ENCODE assay signal across 14 cellular contexts in the genomic region with DNA sequence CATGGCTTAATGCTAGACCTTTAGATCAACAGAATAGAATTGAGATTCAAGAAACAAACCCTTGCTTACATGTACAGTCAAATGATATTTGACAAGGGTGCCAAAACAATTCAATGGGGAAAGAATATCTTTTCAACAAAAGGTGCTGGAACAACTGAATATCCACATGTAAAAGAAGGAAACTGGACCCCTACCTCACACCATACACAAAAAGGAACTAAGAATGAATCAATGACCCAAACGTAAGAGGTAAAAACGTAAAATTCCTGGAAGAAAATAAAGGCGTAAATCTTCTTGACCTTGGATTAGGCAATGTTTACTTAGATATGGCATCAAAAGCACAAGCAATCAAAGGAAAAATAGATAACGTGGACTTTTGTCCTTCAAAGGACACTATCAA. TPM values are rescaled to one million over a fixed set of nuclear protein-coding genes. Genes with fewer than 3 reads are reported as not detected.
DNase-seq lines count a peak whose midpoint lies in the region; ATAC-seq, FAIRE-seq and TF ChIP-seq lines count a peak whose summit lies in the region.
"Had no signal": no experiment of that assay in that cellular context is flagged by ENCODE, and none has a peak within 500 bp of the region (broad histone marks: within the 10 kb centered on the region; RNA-seq: fewer than 3 reads in every experiment).

No MANE protein-coding gene starts in this region.

- BruUV-seq in K562 (replicated peaks; lab: Mats Ljungman, UMichigan) = no TSS peak
- no TSS peak for BruUV-seq in A673 (replicated peaks; lab: Mats Ljungman, UMichigan)

- H3K27ac ChIP-seq in K562 (ENCODE audit: extremely low read depth, low read depth, low read length) (no peak overlapping the region), neutrophil (peak overlapping the region; percentile 98), A673 (ENCODE audit: low read depth, low read length, poor library complexity, severe bottlenecking) (no peak overlapping the region)
- H3K27ac ChIP-seq: C4-2B had no signal

- H3K36me3 ChIP-seq in K562 (ENCODE audit: control insufficient read depth, insufficient read depth, low read length) = no peaks in the 10 kb centered on the region
- no peaks in the 10 kb centered on the region for H3K36me3 ChIP-seq in neutrophil
- H3K36me3 ChIP-seq in A673 (ENCODE audit: insufficient read depth, low read length, poor library complexity, severe bottlenecking) = no peaks in the 10 kb centered on the region
- H3K36me3 ChIP-seq: BE2C, HAP-1 had no signal

- TF ChIP-seq CTCF in K562 (IDR thresholded peaks at IDR 0.05 in 2 of 3, conservative IDR thresholded peaks at IDR 0.05 in 1 of 3; ENCODE audit: insufficient read depth in 2 of 3, low read depth in 1 of 3, low read length in 3 of 3) (no peak), neutrophil (IDR thresholded peaks at IDR 0.05) (no peak), A673 (conservative IDR thresholded peaks at IDR 0.05; ENCODE audit: low read depth, low read length) (no peak)

- H3K9me3 ChIP-seq in K562 (replicated peaks; ENCODE audit: control insufficient read depth, insufficient read depth, low read depth, low read length) (peaks cover 5% of the 10 kb centered on the region), neutrophil (no peaks in the 10 kb centered on the region), A673 (ENCODE audit: low read depth, low read length, poor library complexity, severe bottlenecking) (peaks cover 11% of the 10 kb centered on the region)
- H3K9me3 ChIP-seq: BE2C had no signal

- H3K4me3 ChIP-seq in K562 (no peak overlapping the region), neutrophil (ENCODE audit: low read depth in 1 of 2, low read length in 1 of 2) (peak overlapping the region in 1 of 2 experiments; percentile 37), A673 (ENCODE audit: low read depth, low read length, poor library complexity, severe bottlenecking) (no peak overlapping the region)
- H3K4me3 ChIP-seq: HAP-1 had no signal

- ATAC-seq in K562 = no peak
- ATAC-seq: CD8-positive, alpha-beta T cell had no signal

- DNase-seq in ACHN (peak; percentile 9), H54 (ENCODE audit: insufficient read length, low spot score) (no peak), K562 (ENCODE audit: extremely low read depth in 1 of 4, low spot score in 3 of 4) (no peak), GM19239 (ENCODE audit: insufficient read length, low spot score) (no peak), GM19240 (ENCODE audit: insufficient read length, low spot score) (no peak), A673 (ENCODE audit: low spot score) (no peak)
- DNase-seq: BE2C; CD8-positive, alpha-beta T cell; COR-L47; GOT3; HFFc6 had no signal

- H3K4me1 ChIP-seq in K562 (replicated peaks in 1 of 2; ENCODE audit: control insufficient read depth in 2 of 2, insufficient read depth in 2 of 2, low read length in 2 of 2) (no peaks in the 10 kb centered on the region), neutrophil (ENCODE audit: control insufficient read depth in 1 of 2, insufficient read depth in 1 of 2, low read depth in 1 of 2, low read length in 1 of 2) (peaks cover 75 to 94% of the 10 kb centered on the region in 2 experiments), A673 (ENCODE audit: insufficient read depth, low read length, poor library complexity, severe bottlenecking) (no peaks in the 10 kb centered on the region)
- H3K4me1 ChIP-seq: BE2C, HAP-1 had no signal

- CTCF ChIA-PET in K562 (lab: Yijun Ruan, JAX; ENCODE audit: low intra/inter-chr PET ratio) (no interaction called here), A673 (lab: Charles Lee) (no interaction called here)

- H3K27me3 ChIP-seq in K562 (ENCODE audit: control insufficient read depth in 2 of 2, insufficient read depth in 2 of 2, low read length in 2 of 2) (no peaks in the 10 kb centered on the region), neutrophil (no peaks in the 10 kb centered on the region), A673 (replicated peaks; ENCODE audit: insufficient read depth, low read depth, low read length, poor library complexity) (no peaks in the 10 kb centered on the region)
- H3K27me3 ChIP-seq: BE2C had no signal

- H3K79me2 ChIP-seq in K562 (ENCODE audit: control insufficient read depth, insufficient read depth, low read length) = no peaks in the 10 kb centered on the region

- H4K20me1 ChIP-seq in K562 (replicated peaks; ENCODE audit: control insufficient read depth, insufficient read depth, low read length) = no peaks in the 10 kb centered on the region

- peak; percentile 45 for FAIRE-seq in H54 (lab: Jason Lieb, UNC)
- no peak for FAIRE-seq in K562 (lab: Jason Lieb, UNC)
- FAIRE-seq in GM19239 (lab: Jason Lieb, UNC) = no peak

- no peak for TF ChIP-seq RAD21 in K562 (CRISPR knock-in tag; conservative IDR thresholded peaks at IDR 0.05 in 1 of 2, IDR thresholded peaks at IDR 0.05 in 1 of 2)

- WGBS in K562 (ENCODE audit: insufficient coverage, low coverage, missing lambda C conversion rate) = 63% methylated on average over 4 of the region's 4 CpGs

- POLR2A ChIA-PET in K562 (lab: Yijun Ruan, JAX) = no interaction called here
- POLR2A ChIA-PET in A673 (lab: Charles Lee; ENCODE audit: low non-redundant PET) = no interaction called here

- no peak overlapping the region for H2AFZ ChIP-seq in K562 (ENCODE audit: low read depth, low read length)

- TF ChIP-seq POLR2A in H54 (IDR thresholded peaks at IDR 0.05; ENCODE audit: low read depth, low read length) (no peak), K562 (conservative IDR thresholded peaks at IDR 0.05) (no peak)

- in situ Hi-C loops in ACHN (cut with HindIII; ENCODE audit: low pct_ligation_motif_present, low pct_unique_long_range_greater_than_20kb, low sequenced_read_pairs) = no loop called here
- in situ Hi-C loops in K562 (cut with MboI) = no loop called here

- intact Hi-C loops in K562 (cut with micrococcal nuclease) = no loop called here
- intact Hi-C loops in A673 (cut with micrococcal nuclease; ENCODE audit: unreplicated experiment) = no loop called here

- H3K9me1 ChIP-seq in K562 (ENCODE audit: control insufficient read depth, insufficient read depth, low read length) = no peaks in the 10 kb centered on the region

- no peak overlapping the region for H3K9ac ChIP-seq in K562 (ENCODE audit: insufficient read depth in 1 of 2, low read depth in 2 of 2, low read length in 2 of 2)

- no peak for TF ChIP-seq EP300 in K562 (IDR thresholded peaks at IDR 0.05; ENCODE audit: low read length)

- no peak overlapping the region for H3K4me2 ChIP-seq in K562 (ENCODE audit: insufficient read depth, low read length)

TF ChIP-seq in K562, 482 proteins besides CTCF, POLR2A, EP300 and RAD21 (continues in another document):
- TF ChIP-seq KLF1 (tag; IDR thresholded peaks at IDR 0.05) (no peak), CBX5 (IDR thresholded peaks at IDR 0.05; ENCODE audit: borderline replicate concordance, low read depth) (0 out of 2 replicates have a peak, but pooled peaks have one; percentile 23), KDM1A (IDR thresholded peaks at IDR 0.05) (0 out of 4 replicates have a peak, but pooled peaks of 1 of the 2 experiments have one; percentile 9), HMG20B (CRISPR knock-in tag; IDR thresholded peaks at IDR 0.05) (no peak), ETV5 (CRISPR knock-in tag; IDR thresholded peaks at IDR 0.05; ENCODE audit: low read depth) (no peak), SMARCC2 (IDR thresholded peaks at IDR 0.05; ENCODE audit: low read depth) (no peak), OTX1 (CRISPR knock-in tag; IDR thresholded peaks at IDR 0.05) (no peak)
- TF ChIP-seq, protein P1, sequence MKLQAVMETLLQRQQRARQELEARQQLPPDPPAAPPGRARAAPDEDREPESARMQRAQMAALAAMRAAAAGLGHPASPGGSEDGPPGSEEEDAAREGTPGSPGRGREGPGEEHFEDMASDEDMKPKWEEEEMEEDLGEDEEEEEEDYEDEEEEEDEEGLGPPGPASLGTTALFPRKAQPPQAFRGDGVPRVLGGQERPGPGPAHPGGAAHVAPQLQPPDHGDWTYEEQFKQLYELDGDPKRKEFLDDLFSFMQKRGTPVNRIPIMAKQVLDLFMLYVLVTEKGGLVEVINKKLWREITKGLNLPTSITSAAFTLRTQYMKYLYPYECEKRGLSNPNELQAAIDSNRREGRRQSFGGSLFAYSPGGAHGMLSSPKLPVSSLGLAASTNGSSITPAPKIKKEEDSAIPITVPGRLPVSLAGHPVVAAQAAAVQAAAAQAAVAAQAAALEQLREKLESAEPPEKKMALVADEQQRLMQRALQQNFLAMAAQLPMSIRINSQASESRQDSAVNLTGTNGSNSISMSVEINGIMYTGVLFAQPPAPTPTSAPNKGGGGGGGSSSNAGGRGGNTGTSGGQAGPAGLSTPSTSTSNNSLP (IDR thresholded peaks at IDR 0.05; ENCODE audit: borderline replicate concordance, low read depth, low read length) = no peak

RNA-seq across cellular contexts. Expression of a gene that starts 43.1 kb away (rescaled TPM):
- 47.7 and 122 TPM in 2 replicates for total RNA-seq in K562 (2011; cell fraction: chromatin; rRNA removed; ENCODE audit: low replicate concordance)
- total RNA-seq in K562 (2011; cell fraction: nucleolus; rRNA removed) = 18.2 and 25.5 TPM in 2 replicates
- 38.1 and 47.5 TPM in 2 replicates for total RNA-seq in K562 (2011; cell fraction: nucleoplasm; rRNA removed)
- 15.1 and 16.2 TPM in 2 replicates for total RNA-seq in K562 (2014; rRNA removed)
- 30.7 and 33.1 TPM in 2 replicates for total RNA-seq in K562 (2014; rRNA removed; fragmentation: Illumina TruSeq; extraction: Trizol)
- 38.6 and 39.4 TPM in 2 replicates for total RNA-seq in K562 (2015; rRNA removed; fragmentation: Illumina TruSeq; extraction: Trizol)
- 18.7 and 19.7 TPM in 2 replicates for total RNA-seq in K562 (2021)
- 19.8 and 20.9 TPM in 2 replicates for polyA plus RNA-seq in K562 (2011; rRNA removed)
- polyA plus RNA-seq in K562 (2011; cell fraction: cytosol; rRNA removed) = 7.0 and 11.9 TPM in 2 replicates
- 39.3 and 42.1 TPM in 2 replicates for polyA plus RNA-seq in K562 (2011; cell fraction: nucleus; rRNA removed)
- 11.6 and 14.6 TPM in 2 replicates for polyA plus RNA-seq in K562 (2012)
- 16.9 and 20.0 TPM in 2 replicates for polyA plus RNA-seq in K562 (2014; fragmentation: Illumina TruSeq; extraction: Trizol)
- 1 to 10 TPM; 7.5 to 8.1 TPM for polyA plus RNA-seq in K562 (2014; fragmentation: Nextera tagmentation; extraction: Ambion mirVana)
- polyA plus RNA-seq in K562 (2014; rRNA removed) = 14.2 and 21.4 TPM in 2 replicates
- 56.8 and 85.7 TPM in 2 replicates for polyA minus RNA-seq in K562 (2011; rRNA and poly(A)+ RNA removed)
- polyA minus RNA-seq in K562 (2011; cell fraction: cytosol; rRNA and poly(A)+ RNA removed) = 13.4 and 18.4 TPM in 2 replicates
- 45.0 and 103 TPM in 2 replicates for polyA minus RNA-seq in K562 (2011; cell fraction: nucleus; rRNA and poly(A)+ RNA removed)
- 47.6 and 52.4 TPM in 2 replicates for total RNA-seq in A673 (2021)
